ENCODE assay signal across 9 cellular contexts in genomic region chr12:40325349-40325960, GRCh38.
A peak's percentile ranks its signal among the peaks of the same experiment; 100 is the strongest.
DNase-seq lines count a peak whose midpoint lies in the region; ATAC-seq, FAIRE-seq and TF ChIP-seq lines count a peak whose summit lies in the region.
"Had no signal": no experiment of that assay in that cellular context is flagged by ENCODE, and none has a peak within 500 bp of the region (broad histone marks: within the 10 kb centered on the region; RNA-seq: fewer than 3 reads in every experiment).

No MANE protein-coding gene starts in this region.

- H3K4me1 ChIP-seq in astrocyte (ENCODE audit: insufficient read depth, low read length) (no peaks in the 10 kb centered on the region), mesenchymal stem cell (ENCODE audit: control insufficient read depth, insufficient read depth, low read depth, low read length) (no peaks in the 10 kb centered on the region)
- H3K4me1 ChIP-seq in CD8-positive, alpha-beta memory T cell (ENCODE audit: insufficient read depth, low read length): no peaks in the 10 kb centered on the region

- H3K18ac ChIP-seq in mesenchymal stem cell (ENCODE audit: low read depth in 1 of 2, low read length in 2 of 2): no peak overlapping the region

- H4K91ac ChIP-seq in mesenchymal stem cell (ENCODE audit: low read length): no peak overlapping the region

- H3K79me2 ChIP-seq in astrocyte (ENCODE audit: insufficient read depth, low read length): no peaks in the 10 kb centered on the region

- DNase-seq in AG04450 (ENCODE audit: low read depth, low spot score): no peak
- peak; percentile 78 for DNase-seq in NCI-H2171 treated with DMSO at 0.1 percent for 48 hours (lab: John Stamatoyannopoulos, UW)
- DNase-seq in astrocyte (ENCODE audit: low read depth): no peak
- DNase-seq in mesenchymal stem cell: peak; percentile 14
- DNase-seq in CD8-positive, alpha-beta memory T cell: no peak
- no peak for DNase-seq in activated naive CD4-positive, alpha-beta T cell treated with anti-CD3 and anti-CD28 coated beads, Interleukin-2, amount 50 U/mL, for 16 hours

- FAIRE-seq in astrocyte (lab: Jason Lieb, UNC): no peak
- FAIRE-seq: endometrium had no signal

- no peaks in the 10 kb centered on the region for H4K20me1 ChIP-seq in astrocyte (ENCODE audit: insufficient read depth, low read length)

- H2BK5ac ChIP-seq in mesenchymal stem cell (ENCODE audit: low read depth, low read length, poor library complexity, severe bottlenecking): no peak overlapping the region

- no peaks in the 10 kb centered on the region for H3K27me3 Mint-ChIP-seq in astrocyte (ENCODE audit: low read depth, unreplicated experiment)
- H3K27me3 Mint-ChIP-seq in CD8-positive, alpha-beta memory T cell: no peaks in the 10 kb centered on the region

- H3K4me1 Mint-ChIP-seq in astrocyte (ENCODE audit: low read depth, unreplicated experiment): no peaks in the 10 kb centered on the region
- H3K4me1 Mint-ChIP-seq in CD8-positive, alpha-beta memory T cell: no peaks in the 10 kb centered on the region

- H2BK15ac ChIP-seq in mesenchymal stem cell (ENCODE audit: low read depth, poor library complexity, severe bottlenecking): no peak overlapping the region

- H2AK5ac ChIP-seq in mesenchymal stem cell (ENCODE audit: low read length, severe bottlenecking): no peak overlapping the region

- H3K23ac ChIP-seq in mesenchymal stem cell (ENCODE audit: low read length in 2 of 2): no peak overlapping the region

- no peaks in the 10 kb centered on the region for H3K36me3 Mint-ChIP-seq in astrocyte (ENCODE audit: low read depth, unreplicated experiment)
- no peaks in the 10 kb centered on the region for H3K36me3 Mint-ChIP-seq in CD8-positive, alpha-beta memory T cell

- H3K4me3 ChIP-seq in AG04450 (ENCODE audit: low read depth, low read length): no peak overlapping the region
- H3K4me3 ChIP-seq in astrocyte (ENCODE audit: insufficient read depth, low read depth, low read length): no peak overlapping the region
- H3K4me3 ChIP-seq in mesenchymal stem cell (ENCODE audit: insufficient read depth in 1 of 2, low read depth in 1 of 2, low read length in 2 of 2): no peak overlapping the region
- H3K4me3 ChIP-seq in CD8-positive, alpha-beta memory T cell (ENCODE audit: low read length): no peak overlapping the region

- no peak overlapping the region for H3K14ac ChIP-seq in mesenchymal stem cell (ENCODE audit: low read length in 2 of 2)

- no peak overlapping the region for H4K8ac ChIP-seq in mesenchymal stem cell (ENCODE audit: low read length)

- H3K9me3 ChIP-seq in AG04450 (ENCODE audit: control insufficient read depth, insufficient read depth, low read length) (no peaks in the 10 kb centered on the region), astrocyte (ENCODE audit: insufficient read depth, low read depth, low read length) (no peaks in the 10 kb centered on the region), mesenchymal stem cell (ENCODE audit: control insufficient read depth, low read length) (peaks cover 21% of the 10 kb centered on the region)
- H3K9me3 ChIP-seq in CD8-positive, alpha-beta memory T cell (ENCODE audit: low read length): no peaks in the 10 kb centered on the region

- CTCF ChIA-PET in AG04450 (lab: Charles Lee): interaction anchor here (0.7 to 1.8 kb wide), 7 partner anchors 9 to 66 kb away, joined by 3 to 5 read pairs (median 3); no protein-coding TSS in a partner anchor
- CTCF ChIA-PET in CD8-positive, alpha-beta memory T cell (lab: Charles Lee): no interaction called here

- H3K4me2 ChIP-seq in astrocyte (ENCODE audit: low read length) (no peak overlapping the region), mesenchymal stem cell (ENCODE audit: low read length, poor library complexity, severe bottlenecking) (no peak overlapping the region)

- H3K9ac ChIP-seq in astrocyte (ENCODE audit: low read length): no peak overlapping the region
- no peak overlapping the region for H3K9ac ChIP-seq in mesenchymal stem cell (ENCODE audit: low read length)

- POLR2A ChIA-PET in AG04450 (lab: Yijun Ruan, JAX): no interaction called here
- POLR2A ChIA-PET in CD8-positive, alpha-beta memory T cell (lab: Charles Lee): no interaction called here

- H3K4me3 Mint-ChIP-seq in astrocyte (ENCODE audit: unreplicated experiment): no peak overlapping the region
- no peak overlapping the region for H3K4me3 Mint-ChIP-seq in CD8-positive, alpha-beta memory T cell

- 69% methylated on average over 4 of the region's 5 CpGs for WGBS in mesenchymal stem cell

- no peak overlapping the region for H3K4ac ChIP-seq in mesenchymal stem cell (ENCODE audit: low read depth in 1 of 2, low read length in 2 of 2)

- H3K27ac ChIP-seq in AG04450 (ENCODE audit: low read depth, low read length) (no peak overlapping the region), astrocyte (ENCODE audit: low read depth, low read length) (no peak overlapping the region), mesenchymal stem cell (ENCODE audit: low read length, poor library complexity, severe bottlenecking) (no peak overlapping the region)
- no peak overlapping the region for H3K27ac ChIP-seq in CD8-positive, alpha-beta memory T cell (ENCODE audit: low read depth, low read length)

- no peak overlapping the region for H2BK120ac ChIP-seq in mesenchymal stem cell (ENCODE audit: low read depth, low read length)

- H3K79me1 ChIP-seq in mesenchymal stem cell (replicated peaks; ENCODE audit: low read length, poor library complexity, severe bottlenecking): no peaks in the 10 kb centered on the region

- peaks cover 5% of the 10 kb centered on the region for H3K9me3 Mint-ChIP-seq in astrocyte (ENCODE audit: unreplicated experiment)
- H3K9me3 Mint-ChIP-seq in CD8-positive, alpha-beta memory T cell: peaks cover 0 to 9% (median 0%) of the 10 kb centered on the region in 5 donors

- H3K27ac Mint-ChIP-seq in astrocyte (ENCODE audit: unreplicated experiment): no peak overlapping the region
- no peak overlapping the region for H3K27ac Mint-ChIP-seq in CD8-positive, alpha-beta memory T cell

- no peak overlapping the region for H2BK12ac ChIP-seq in mesenchymal stem cell (ENCODE audit: low read length in 2 of 2)

- ATAC-seq in GM18508 (IDR thresholded peaks at IDR 0.05; ENCODE audit: insufficient read depth, unreplicated experiment) (peak; percentile 74), HG03095 (IDR thresholded peaks at IDR 0.05; ENCODE audit: unreplicated experiment) (peak; percentile 91)

- no peaks in the 10 kb centered on the region for H3K27me3 ChIP-seq in AG04450 (ENCODE audit: control insufficient read depth, insufficient read depth, low read length)
- H3K27me3 ChIP-seq in astrocyte (ENCODE audit: insufficient read depth, low read length): no peaks in the 10 kb centered on the region
- H3K27me3 ChIP-seq in mesenchymal stem cell (ENCODE audit: control insufficient read depth in 1 of 2, insufficient read depth in 1 of 2, low read length in 2 of 2): no peaks in the 10 kb centered on the region
- no peaks in the 10 kb centered on the region for H3K27me3 ChIP-seq in CD8-positive, alpha-beta memory T cell (ENCODE audit: insufficient read depth, low read length, poor library complexity, severe bottlenecking)

- H2AFZ ChIP-seq in astrocyte (ENCODE audit: low read depth, low read length) (no peak overlapping the region), mesenchymal stem cell (ENCODE audit: low read depth, low read length) (no peak overlapping the region)

- TF ChIP-seq CTCF in AG04450 (IDR thresholded peaks at IDR 0.05; ENCODE audit: low read depth, low read length) (peak; percentile 50), astrocyte (IDR thresholded peaks at IDR 0.05; ENCODE audit: insufficient read depth, low read depth, low read length) (peak; percentile 33)

- H3K36me3 ChIP-seq in astrocyte (ENCODE audit: insufficient read depth, low read length) (no peaks in the 10 kb centered on the region), mesenchymal stem cell (ENCODE audit: control insufficient read depth in 1 of 2, insufficient read depth in 2 of 2, low read depth in 1 of 2, low read length in 2 of 2) (peaks cover 0 to 16% of the 10 kb centered on the region in 2 experiments)
- no peaks in the 10 kb centered on the region for H3K36me3 ChIP-seq in CD8-positive, alpha-beta memory T cell (ENCODE audit: insufficient read depth, low read length)

Comparison
In these comparisons a context has a peak if more than half of its experiments do, and no peak if none do; other contexts are left out.
1. DNase-seq: peak in NCI-H2171 treated with DMSO at 0.1 percent for 48 hours (single experiment) and mesenchymal stem cell (single experiment); none in AG04450 (single experiment), astrocyte (single experiment), CD8-positive, alpha-beta memory T cell (0 of 5) and activated naive CD4-positive, alpha-beta T cell treated with anti-CD3 and anti-CD28 coated beads, Interleukin-2, amount 50 U/mL, for 16 hours (single experiment).